Comparison of ENCODE assay signal across 10 cellular contexts in the genomic region with DNA sequence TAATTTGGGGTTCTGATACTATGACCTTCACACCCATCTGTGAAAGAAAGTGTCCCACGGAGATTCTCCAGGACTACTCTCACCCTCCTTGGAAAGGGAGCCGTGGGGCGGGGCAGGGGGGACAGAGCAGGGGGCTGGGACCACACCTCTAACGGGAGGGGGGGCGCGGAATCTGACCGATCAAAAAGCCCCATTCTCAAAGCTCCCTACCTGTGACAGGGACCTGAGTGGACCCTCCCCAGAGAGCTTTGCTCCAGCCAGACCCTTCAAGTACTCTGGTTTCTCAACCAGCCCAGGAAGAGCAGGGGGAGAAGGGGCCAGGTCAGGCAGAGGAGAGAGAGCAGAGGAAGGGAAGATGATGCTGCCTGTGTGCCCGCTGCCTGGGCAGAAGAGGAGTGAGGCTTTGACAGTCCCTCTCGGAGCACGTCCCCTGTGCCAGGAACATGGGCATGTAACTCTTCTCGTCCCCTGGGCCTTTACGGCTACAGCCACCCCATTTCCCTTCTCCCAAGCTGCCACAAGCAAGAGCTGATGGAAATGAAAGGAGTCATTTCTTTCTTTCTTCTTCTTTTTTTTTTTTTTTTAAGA. TPM values are rescaled to one million over a fixed set of nuclear protein-coding genes. Genes with fewer than 3 reads are reported as not detected.
DNase-seq lines count a peak whose midpoint lies in the region; ATAC-seq lines count a peak whose summit lies in the region.
"Had no signal": no experiment of that assay in that cellular context is flagged by ENCODE, and none has a peak within 500 bp of the region (broad histone marks: within the 10 kb centered on the region; RNA-seq: fewer than 3 reads in every experiment).

No MANE protein-coding gene starts in this region.

- H3K9me3 Mint-ChIP-seq in activated CD4-positive, alpha-beta memory T cell treated with anti-CD3 and anti-CD28 coated beads, Interleukin-2, amount 10 ng/mL, durations not matched to agents 7 days and 5 days = no peaks in the 10 kb centered on the region

- H3K27ac Mint-ChIP-seq in activated CD4-positive, alpha-beta memory T cell treated with anti-CD3 and anti-CD28 coated beads, Interleukin-2, amount 10 ng/mL, durations not matched to agents 7 days and 5 days = peak overlapping the region; percentile 96

- H3K4me1 Mint-ChIP-seq in activated CD4-positive, alpha-beta memory T cell treated with anti-CD3 and anti-CD28 coated beads, Interleukin-2, amount 10 ng/mL, durations not matched to agents 7 days and 5 days = peaks cover 69% of the 10 kb centered on the region

- CTCF ChIA-PET in activated CD4-positive, alpha-beta memory T cell treated with anti-CD3 and anti-CD28 coated beads, Interleukin-2, amount 10 ng/mL, durations not matched to agents 7 days and 5 days (lab: Charles Lee) = interaction anchor here (1.0 to 1.4 kb wide), 4 partner anchors 87 to 1317 kb away, joined by 3 to 4 read pairs (median 3); a partner anchor contains a TSS

- no peaks in the 10 kb centered on the region for H3K27me3 Mint-ChIP-seq in activated CD4-positive, alpha-beta memory T cell treated with anti-CD3 and anti-CD28 coated beads, Interleukin-2, amount 10 ng/mL, durations not matched to agents 7 days and 5 days

- ATAC-seq in left lobe of liver = peak; percentile 14
- no peak for ATAC-seq in HG02623 (IDR thresholded peaks at IDR 0.05; ENCODE audit: unreplicated experiment)

- peaks cover 58% of the 10 kb centered on the region for H3K36me3 Mint-ChIP-seq in activated CD4-positive, alpha-beta memory T cell treated with anti-CD3 and anti-CD28 coated beads, Interleukin-2, amount 10 ng/mL, durations not matched to agents 7 days and 5 days (ENCODE audit: low read depth)

- peak overlapping the region; percentile 95 for H3K4me3 Mint-ChIP-seq in activated CD4-positive, alpha-beta memory T cell treated with anti-CD3 and anti-CD28 coated beads, Interleukin-2, amount 10 ng/mL, durations not matched to agents 7 days and 5 days

- peak; percentile 21 for DNase-seq in activated CD4-positive, alpha-beta T cell treated with anti-CD3 and anti-CD28 coated beads for 48 hours
- no peak for DNase-seq in activated CD4-positive, alpha-beta T cell treated with anti-CD3 and anti-CD28 coated beads, Interleukin-2, amount 50 U/mL, for 1 hour
- DNase-seq in activated CD4-positive, alpha-beta memory T cell treated with anti-CD3 and anti-CD28 coated beads, Interleukin-2, amount 10 ng/mL, durations not matched to agents 7 days and 5 days = no peak
- no peak for DNase-seq in left lobe of liver (ENCODE audit: low spot score)
- DNase-seq in substantia nigra (lab: John Stamatoyannopoulos, UW) = no peak
- no peak for DNase-seq in NCI-H1417 treated with DMSO at 0.1 percent for 48 hours (lab: John Stamatoyannopoulos, UW)
- DNase-seq in ecto neural progenitor cell (ENCODE audit: low spot score) = no peak
- DNase-seq: NCI-H146 had no signal

- POLR2A ChIA-PET in activated CD4-positive, alpha-beta memory T cell treated with anti-CD3 and anti-CD28 coated beads, Interleukin-2, amount 10 ng/mL, durations not matched to agents 7 days and 5 days (lab: Charles Lee) = interaction anchor here (0.5 to 3.1 kb wide), 15 partner anchors 13 to 1447 kb away, joined by 3 to 22 read pairs (median 4); a partner anchor contains a TSS

- peak overlapping the region; percentile 56 for H3K27ac ChIP-seq in substantia nigra (ENCODE audit: low read depth, low read length, poor library complexity, severe bottlenecking)

RNA-seq across cellular contexts. Expression of a gene that starts 0.7 kb away (rescaled TPM):
- total RNA-seq in activated CD4-positive, alpha-beta memory T cell treated with anti-CD3 and anti-CD28 coated beads, Interleukin-2, amount 10 ng/mL, durations not matched to agents 7 days and 5 days = 100 to 1,000 TPM; 408 TPM
- 27.2 TPM for total RNA-seq in left lobe of liver

RNA-seq across cellular contexts. Expression of a gene that starts 19.5 kb away (rescaled TPM):
- 1 to 10 TPM; 1.1 to 1.7 TPM for total RNA-seq in activated CD4-positive, alpha-beta memory T cell treated with anti-CD3 and anti-CD28 coated beads, Interleukin-2, amount 10 ng/mL, durations not matched to agents 7 days and 5 days
- 0.13 TPM for total RNA-seq in left lobe of liver
- total RNA-seq: kidney epithelial cell had no signal

RNA-seq across cellular contexts. Expression of a gene that starts 43.4 kb away (rescaled TPM):
- not detected for total RNA-seq in activated CD4-positive, alpha-beta memory T cell treated with anti-CD3 and anti-CD28 coated beads, Interleukin-2, amount 10 ng/mL, durations not matched to agents 7 days and 5 days
- total RNA-seq in left lobe of liver = 273 TPM

Comparison
In these comparisons a context has a peak if more than half of its experiments do, and no peak if none do; other contexts are left out.
1. RNA of a gene that starts 0.7 kb away (total RNA-seq): 408 TPM in activated CD4-positive, alpha-beta memory T cell treated with anti-CD3 and anti-CD28 coated beads, Interleukin-2, amount 10 ng/mL, durations not matched to agents 7 days and 5 days; 27.2 TPM in left lobe of liver (single experiment); every median in the first group is over 10 times any median in the second.
2. RNA of a gene that starts 43.4 kb away (total RNA-seq): 273 TPM in left lobe of liver (single experiment); not detected in activated CD4-positive, alpha-beta memory T cell treated with anti-CD3 and anti-CD28 coated beads, Interleukin-2, amount 10 ng/mL, durations not matched to agents 7 days and 5 days; every median in the first group is over 100 times any median in the second.